9 cellular contexts compared by ENCODE assay signal in the genomic region with DNA sequence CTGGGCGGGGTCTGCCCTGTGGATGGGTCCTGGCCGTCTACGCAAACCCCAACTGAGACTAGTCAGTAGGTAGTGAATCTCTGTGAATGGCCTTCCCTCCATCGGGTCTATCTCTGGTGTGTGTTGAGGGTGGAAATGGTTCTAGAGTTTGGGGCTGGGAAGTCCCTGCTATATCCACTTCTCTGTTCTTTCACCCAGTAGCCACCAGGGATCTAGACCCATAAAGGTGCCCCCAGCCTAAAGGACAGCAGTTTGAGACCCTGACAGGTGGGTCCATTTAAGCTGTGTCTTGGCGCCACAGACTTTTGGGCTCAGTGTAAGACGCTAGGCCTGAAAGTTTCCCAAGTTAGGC. TPM values are rescaled to one million over a fixed set of nuclear protein-coding genes. Genes with fewer than 3 reads are reported as not detected.
A peak's percentile ranks its signal among the peaks of the same experiment; 100 is the strongest.
DNase-seq lines count a peak whose midpoint lies in the region; ATAC-seq and TF ChIP-seq lines count a peak whose summit lies in the region.
"Had no signal": no experiment of that assay in that cellular context is flagged by ENCODE, and none has a peak within 500 bp of the region (broad histone marks: within the 10 kb centered on the region; RNA-seq: fewer than 3 reads in every experiment).

No MANE protein-coding gene starts in this region.

- TF ChIP-seq CTCF in HFFc6 (IDR thresholded peaks at IDR 0.05), result no peak

- H3K4me1 Mint-ChIP-seq in HFFc6 (ENCODE audit: low read depth), result no peaks in the 10 kb centered on the region
- H3K4me1 Mint-ChIP-seq in naive thymus-derived CD8-positive, alpha-beta T cell, result peaks cover 15 to 21% (median 17%) of the 10 kb centered on the region in 4 donors

- H3K9me3 Mint-ChIP-seq in HFFc6, result peaks cover 34% of the 10 kb centered on the region
- H3K9me3 Mint-ChIP-seq in naive thymus-derived CD8-positive, alpha-beta T cell, result peaks cover 0 to 35% (median 13%) of the 10 kb centered on the region in 9 donors

- peaks cover 39% of the 10 kb centered on the region for H3K36me3 Mint-ChIP-seq in HFFc6 (ENCODE audit: low read depth)
- H3K36me3 Mint-ChIP-seq in naive thymus-derived CD8-positive, alpha-beta T cell, result peaks cover 15 to 37% (median 32%) of the 10 kb centered on the region in 3 donors

- no peak for ATAC-seq in naive thymus-derived CD8-positive, alpha-beta T cell
- no peak for ATAC-seq in HG02678 (IDR thresholded peaks at IDR 0.05; ENCODE audit: unreplicated experiment)
- ATAC-seq: GM12878 had no signal

- DNase-seq in AG08395 (ENCODE audit: low spot score), result peak; percentile 5
- DNase-seq in HFFc6, result no peak
- DNase-seq in dermis blood vessel endothelial cell, result peak; percentile 3
- no peak for DNase-seq in naive thymus-derived CD8-positive, alpha-beta T cell
- no peak for DNase-seq in RKO (ENCODE audit: low spot score)
- no peak for DNase-seq in SHP77 (lab: John Stamatoyannopoulos, UW)
- no peak for DNase-seq in cerebellar cortex (ENCODE audit: low spot score)

- POLR2A ChIA-PET in naive thymus-derived CD8-positive, alpha-beta T cell (lab: Charles Lee), result interaction anchor here (1.1 to 1.5 kb wide), 2 partner anchors 104 to 397 kb away, joined by 5 to 9 read pairs; partner anchors contain the start of genes ZNF420 and ZNF527

- H3K27ac Mint-ChIP-seq in HFFc6, result peak overlapping the region; percentile 75
- peak overlapping the region; percentile 89 to 98 (median 95) for H3K27ac Mint-ChIP-seq in naive thymus-derived CD8-positive, alpha-beta T cell

- peak overlapping the region; percentile 92 for H3K4me3 Mint-ChIP-seq in HFFc6
- H3K4me3 Mint-ChIP-seq in naive thymus-derived CD8-positive, alpha-beta T cell, result peak overlapping the region; percentile 90 to 99 (median 97)

- no peaks in the 10 kb centered on the region; the same call in 1 of the 2 replicates for H3K27me3 Mint-ChIP-seq in HFFc6 (ENCODE audit: insufficient read depth)
- no peaks in the 10 kb centered on the region for H3K27me3 Mint-ChIP-seq in naive thymus-derived CD8-positive, alpha-beta T cell

RNA-seq across cellular contexts. Expression of gene ZNF568, which starts 57.7 kb away (rescaled TPM):
- total RNA-seq in HFFc6 (2021; fragmentation: NEBNext Ultra II Directional; extraction: Animal tissue kit (Norgen Biotek cat#: 25700)), result 1 to 10 TPM; 6.6 to 8.4 (median 6.9) TPM
- 6.6 and 7.3 TPM in 2 replicates for total RNA-seq in dermis blood vessel endothelial cell
- 10 to 100 TPM; 24.8 to 26.5 TPM for total RNA-seq in naive thymus-derived CD8-positive, alpha-beta T cell
- 10 to 100 TPM in 1 of 3 donors, 1 to 10 TPM in 2; 7.2 to 10.5 (median 9.0) TPM for polyA plus RNA-seq in naive thymus-derived CD8-positive, alpha-beta T cell

RNA-seq across cellular contexts. Expression of gene ZNF829, which starts 57.7 kb away (rescaled TPM):
- total RNA-seq in HFFc6 (2021; fragmentation: NEBNext Ultra II Directional; extraction: Animal tissue kit (Norgen Biotek cat#: 25700)), result 1 to 10 TPM; 2.0 to 3.1 (median 2.9) TPM
- total RNA-seq in dermis blood vessel endothelial cell, result 2.0 and 3.7 TPM in 2 replicates
- total RNA-seq in naive thymus-derived CD8-positive, alpha-beta T cell, result 10 to 100 TPM in 1 of 2 experiments, 1 to 10 TPM in 1; 9.0 to 10.4 TPM
- polyA plus RNA-seq in naive thymus-derived CD8-positive, alpha-beta T cell, result 1 to 10 TPM; 1.9 to 3.9 (median 3.5) TPM

Comparison
In these comparisons a context has a peak if more than half of its experiments do, and no peak if none do; other contexts are left out.
1. DNase-seq: peak in AG08395 (single experiment) and dermis blood vessel endothelial cell (single experiment); none in HFFc6 (single experiment), naive thymus-derived CD8-positive, alpha-beta T cell (0 of 10), RKO (single experiment), SHP77 (0 of 2) and cerebellar cortex (single experiment).